1 cellular context compared by ENCODE assay signal in the genomic region with DNA sequence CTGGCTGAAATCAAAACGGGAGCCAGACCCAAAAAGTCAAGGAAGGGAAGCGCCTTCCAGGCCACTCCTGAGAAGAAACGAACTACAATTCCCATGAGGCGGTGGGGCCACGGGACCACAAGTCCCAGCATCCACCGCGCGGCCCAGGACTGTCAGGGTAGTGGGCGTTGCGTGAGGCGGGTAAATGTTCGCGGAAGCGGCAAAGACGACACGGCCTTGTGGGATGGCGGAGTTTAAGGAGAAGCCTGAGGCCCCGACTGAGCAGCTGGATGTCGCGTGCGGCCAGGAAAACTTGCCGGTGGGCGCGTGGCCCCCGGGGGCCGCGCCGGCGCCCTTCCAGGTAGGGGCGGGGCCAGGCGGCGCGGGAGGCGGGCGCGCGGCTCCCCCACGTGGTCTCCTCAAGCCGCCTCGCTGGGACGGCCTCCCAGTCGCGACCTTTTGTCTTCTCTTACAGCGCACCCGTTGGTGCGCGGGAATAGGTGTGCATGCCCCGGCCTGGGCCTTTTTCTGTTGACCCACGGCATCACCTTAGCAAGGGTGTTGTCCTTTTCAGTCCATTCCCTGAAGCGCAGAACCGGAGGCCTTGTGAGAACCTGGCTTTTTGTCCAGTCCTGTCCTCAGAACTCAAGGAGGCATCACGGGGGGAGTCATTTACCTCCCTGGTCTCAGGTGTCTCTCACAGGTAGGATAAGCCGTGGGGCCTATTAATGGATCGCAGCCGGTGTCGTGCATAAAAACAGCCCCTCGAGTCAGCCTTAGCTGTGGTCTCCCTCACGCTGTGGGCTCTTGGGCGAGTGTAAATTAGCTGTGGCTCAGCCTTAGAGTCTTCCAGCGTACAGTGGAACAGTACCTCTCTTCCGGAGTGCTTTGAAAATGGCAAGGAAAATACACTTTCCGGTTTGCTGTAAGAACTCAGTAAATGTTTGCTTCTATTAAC.
TF ChIP-seq lines count a peak whose summit lies in the region.

A gene (plus strand): TSS at position 183 of the 937 bp plus-strand sequence. CDS start 2 bp downstream, at position 185.

TF ChIP-seq in HepG2, 621 proteins besides CTCF, POLR2A, EP300 and RAD21 (continued from another document and continues in another):
- TF ChIP-seq RXRA (CRISPR knock-in tag; IDR thresholded peaks at IDR 0.05) (no peak), REXO4 (CRISPR knock-in tag; IDR thresholded peaks at IDR 0.05; ENCODE audit: borderline replicate concordance) (no peak), ZNF737 (CRISPR knock-in tag; IDR thresholded peaks at IDR 0.05; ENCODE audit: borderline replicate concordance) (no peak), ZNF136 (CRISPR knock-in tag; IDR thresholded peaks at IDR 0.05; ENCODE audit: low read depth) (no peak), CEBPG (CRISPR knock-in tag; IDR thresholded peaks at IDR 0.05) (peak; percentile 49), EHMT2 (IDR thresholded peaks at IDR 0.05; ENCODE audit: borderline replicate concordance, low read depth, low read length) (no peak), CBX1 (IDR thresholded peaks at IDR 0.05; ENCODE audit: low read depth) (no peak), ZFP82 (CRISPR knock-in tag; IDR thresholded peaks at IDR 0.05; ENCODE audit: borderline replicate concordance) (no peak), ZNF552 (CRISPR knock-in tag; IDR thresholded peaks at IDR 0.05; ENCODE audit: borderline replicate concordance) (no peak), MIXL1 (CRISPR knock-in tag; IDR thresholded peaks at IDR 0.05) (no peak; the same call in 1 of the 2 replicates), SSRP1 (CRISPR knock-in tag; IDR thresholded peaks at IDR 0.05) (no peak), MXD4 (CRISPR knock-in tag; IDR thresholded peaks at IDR 0.05) (peak; percentile 85; the same call in 1 of the 2 replicates), ZNF788 (CRISPR knock-in tag; IDR thresholded peaks at IDR 0.05; ENCODE audit: borderline replicate concordance) (peak; percentile 60), ZNF562 (CRISPR knock-in tag; IDR thresholded peaks at IDR 0.05; ENCODE audit: borderline replicate concordance) (no peak), SOX6 (IDR thresholded peaks at IDR 0.05) (no peak), SOX6 (CRISPR knock-in tag; IDR thresholded peaks at IDR 0.05) (peak; percentile 90), ZFP41 (CRISPR knock-in tag; IDR thresholded peaks at IDR 0.05; ENCODE audit: borderline replicate concordance) (no peak), ZSCAN12 (CRISPR knock-in tag; IDR thresholded peaks at IDR 0.05) (no peak), KAT7 (CRISPR knock-in tag; IDR thresholded peaks at IDR 0.05; ENCODE audit: borderline replicate concordance) (0 out of 2 replicates have a peak, but pooled peaks have one; percentile 15), FIP1L1 (IDR thresholded peaks at IDR 0.05; ENCODE audit: borderline replicate concordance, insufficient read depth, low read depth, low read length) (no peak), RBAK (CRISPR knock-in tag; IDR thresholded peaks at IDR 0.05) (peak; percentile 13; the same call in 1 of the 2 replicates)
- TF ChIP-seq, protein P1, sequence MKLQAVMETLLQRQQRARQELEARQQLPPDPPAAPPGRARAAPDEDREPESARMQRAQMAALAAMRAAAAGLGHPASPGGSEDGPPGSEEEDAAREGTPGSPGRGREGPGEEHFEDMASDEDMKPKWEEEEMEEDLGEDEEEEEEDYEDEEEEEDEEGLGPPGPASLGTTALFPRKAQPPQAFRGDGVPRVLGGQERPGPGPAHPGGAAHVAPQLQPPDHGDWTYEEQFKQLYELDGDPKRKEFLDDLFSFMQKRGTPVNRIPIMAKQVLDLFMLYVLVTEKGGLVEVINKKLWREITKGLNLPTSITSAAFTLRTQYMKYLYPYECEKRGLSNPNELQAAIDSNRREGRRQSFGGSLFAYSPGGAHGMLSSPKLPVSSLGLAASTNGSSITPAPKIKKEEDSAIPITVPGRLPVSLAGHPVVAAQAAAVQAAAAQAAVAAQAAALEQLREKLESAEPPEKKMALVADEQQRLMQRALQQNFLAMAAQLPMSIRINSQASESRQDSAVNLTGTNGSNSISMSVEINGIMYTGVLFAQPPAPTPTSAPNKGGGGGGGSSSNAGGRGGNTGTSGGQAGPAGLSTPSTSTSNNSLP (IDR thresholded peaks at IDR 0.05; ENCODE audit: low read depth, low read length) = 0 out of 2 replicates have a peak, but pooled peaks have one; percentile 10
- TF ChIP-seq, protein P2, sequence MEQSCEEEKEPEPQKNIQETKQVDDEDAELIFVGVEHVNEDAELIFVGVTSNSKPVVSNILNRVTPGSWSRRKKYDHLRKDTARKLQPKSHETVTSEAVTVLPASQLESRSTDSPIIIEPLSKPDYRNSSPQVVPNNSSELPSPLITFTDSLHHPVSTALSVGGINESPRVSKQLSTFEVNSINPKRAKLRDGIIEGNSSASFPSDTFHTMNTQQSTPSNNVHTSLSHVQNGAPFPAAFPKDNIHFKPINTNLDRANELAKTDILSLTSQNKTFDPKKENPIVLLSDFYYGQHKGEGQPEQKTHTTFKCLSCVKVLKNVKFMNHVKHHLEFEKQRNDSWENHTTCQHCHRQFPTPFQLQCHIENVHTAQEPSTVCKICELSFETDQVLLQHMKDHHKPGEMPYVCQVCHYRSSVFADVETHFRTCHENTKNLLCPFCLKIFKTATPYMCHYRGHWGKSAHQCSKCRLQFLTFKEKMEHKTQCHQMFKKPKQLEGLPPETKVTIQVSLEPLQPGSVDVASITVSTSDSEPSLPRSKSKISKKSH (CRISPR knock-in tag; IDR thresholded peaks at IDR 0.05; ENCODE audit: borderline replicate concordance) = 0 out of 2 replicates have a peak, but pooled peaks have one; percentile 14
- TF ChIP-seq, protein P3, sequence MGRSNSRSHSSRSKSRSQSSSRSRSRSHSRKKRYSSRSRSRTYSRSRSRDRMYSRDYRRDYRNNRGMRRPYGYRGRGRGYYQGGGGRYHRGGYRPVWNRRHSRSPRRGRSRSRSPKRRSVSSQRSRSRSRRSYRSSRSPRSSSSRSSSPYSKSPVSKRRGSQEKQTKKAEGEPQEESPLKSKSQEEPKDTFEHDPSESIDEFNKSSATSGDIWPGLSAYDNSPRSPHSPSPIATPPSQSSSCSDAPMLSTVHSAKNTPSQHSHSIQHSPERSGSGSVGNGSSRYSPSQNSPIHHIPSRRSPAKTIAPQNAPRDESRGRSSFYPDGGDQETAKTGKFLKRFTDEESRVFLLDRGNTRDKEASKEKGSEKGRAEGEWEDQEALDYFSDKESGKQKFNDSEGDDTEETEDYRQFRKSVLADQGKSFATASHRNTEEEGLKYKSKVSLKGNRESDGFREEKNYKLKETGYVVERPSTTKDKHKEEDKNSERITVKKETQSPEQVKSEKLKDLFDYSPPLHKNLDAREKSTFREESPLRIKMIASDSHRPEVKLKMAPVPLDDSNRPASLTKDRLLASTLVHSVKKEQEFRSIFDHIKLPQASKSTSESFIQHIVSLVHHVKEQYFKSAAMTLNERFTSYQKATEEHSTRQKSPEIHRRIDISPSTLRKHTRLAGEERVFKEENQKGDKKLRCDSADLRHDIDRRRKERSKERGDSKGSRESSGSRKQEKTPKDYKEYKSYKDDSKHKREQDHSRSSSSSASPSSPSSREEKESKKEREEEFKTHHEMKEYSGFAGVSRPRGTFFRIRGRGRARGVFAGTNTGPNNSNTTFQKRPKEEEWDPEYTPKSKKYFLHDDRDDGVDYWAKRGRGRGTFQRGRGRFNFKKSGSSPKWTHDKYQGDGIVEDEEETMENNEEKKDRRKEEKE (IDR thresholded peaks at IDR 0.05) = no peak
- TF ChIP-seq, protein P4, sequence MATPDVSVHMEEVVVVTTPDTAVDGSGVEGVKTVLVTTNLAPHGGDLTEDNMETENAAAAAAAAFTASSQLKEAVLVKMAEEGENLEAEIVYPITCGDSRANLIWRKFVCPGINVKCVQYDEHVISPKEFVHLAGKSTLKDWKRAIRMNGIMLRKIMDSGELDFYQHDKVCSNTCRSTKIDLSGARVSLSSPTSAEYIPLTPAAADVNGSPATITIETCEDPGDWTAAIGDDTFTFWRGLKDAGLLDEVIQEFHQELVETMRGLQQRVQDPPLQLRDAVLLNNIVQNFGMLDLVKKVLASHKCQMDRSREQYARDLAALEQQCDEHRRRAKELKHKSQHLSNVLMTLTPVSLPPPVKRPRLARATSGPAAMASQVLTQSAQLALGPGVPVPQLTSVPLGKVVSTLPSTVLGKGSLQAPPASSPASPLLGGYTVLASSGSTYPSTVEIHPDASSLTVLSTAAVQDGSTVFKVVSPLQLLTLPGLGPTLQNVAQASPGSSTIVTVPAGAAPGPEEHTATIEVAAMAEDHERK (CRISPR knock-in tag; IDR thresholded peaks at IDR 0.05; ENCODE audit: low read depth) = 0 out of 2 replicates have a peak, but pooled peaks have one; percentile 31
- TF ChIP-seq, protein P5, sequence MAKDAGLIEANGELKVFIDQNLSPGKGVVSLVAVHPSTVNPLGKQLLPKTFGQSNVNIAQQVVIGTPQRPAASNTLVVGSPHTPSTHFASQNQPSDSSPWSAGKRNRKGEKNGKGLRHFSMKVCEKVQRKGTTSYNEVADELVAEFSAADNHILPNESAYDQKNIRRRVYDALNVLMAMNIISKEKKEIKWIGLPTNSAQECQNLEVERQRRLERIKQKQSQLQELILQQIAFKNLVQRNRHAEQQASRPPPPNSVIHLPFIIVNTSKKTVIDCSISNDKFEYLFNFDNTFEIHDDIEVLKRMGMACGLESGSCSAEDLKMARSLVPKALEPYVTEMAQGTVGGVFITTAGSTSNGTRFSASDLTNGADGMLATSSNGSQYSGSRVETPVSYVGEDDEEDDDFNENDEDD (CRISPR knock-in tag; IDR thresholded peaks at IDR 0.05; ENCODE audit: borderline replicate concordance) = peak; percentile 86
- TF ChIP-seq, protein P6, sequence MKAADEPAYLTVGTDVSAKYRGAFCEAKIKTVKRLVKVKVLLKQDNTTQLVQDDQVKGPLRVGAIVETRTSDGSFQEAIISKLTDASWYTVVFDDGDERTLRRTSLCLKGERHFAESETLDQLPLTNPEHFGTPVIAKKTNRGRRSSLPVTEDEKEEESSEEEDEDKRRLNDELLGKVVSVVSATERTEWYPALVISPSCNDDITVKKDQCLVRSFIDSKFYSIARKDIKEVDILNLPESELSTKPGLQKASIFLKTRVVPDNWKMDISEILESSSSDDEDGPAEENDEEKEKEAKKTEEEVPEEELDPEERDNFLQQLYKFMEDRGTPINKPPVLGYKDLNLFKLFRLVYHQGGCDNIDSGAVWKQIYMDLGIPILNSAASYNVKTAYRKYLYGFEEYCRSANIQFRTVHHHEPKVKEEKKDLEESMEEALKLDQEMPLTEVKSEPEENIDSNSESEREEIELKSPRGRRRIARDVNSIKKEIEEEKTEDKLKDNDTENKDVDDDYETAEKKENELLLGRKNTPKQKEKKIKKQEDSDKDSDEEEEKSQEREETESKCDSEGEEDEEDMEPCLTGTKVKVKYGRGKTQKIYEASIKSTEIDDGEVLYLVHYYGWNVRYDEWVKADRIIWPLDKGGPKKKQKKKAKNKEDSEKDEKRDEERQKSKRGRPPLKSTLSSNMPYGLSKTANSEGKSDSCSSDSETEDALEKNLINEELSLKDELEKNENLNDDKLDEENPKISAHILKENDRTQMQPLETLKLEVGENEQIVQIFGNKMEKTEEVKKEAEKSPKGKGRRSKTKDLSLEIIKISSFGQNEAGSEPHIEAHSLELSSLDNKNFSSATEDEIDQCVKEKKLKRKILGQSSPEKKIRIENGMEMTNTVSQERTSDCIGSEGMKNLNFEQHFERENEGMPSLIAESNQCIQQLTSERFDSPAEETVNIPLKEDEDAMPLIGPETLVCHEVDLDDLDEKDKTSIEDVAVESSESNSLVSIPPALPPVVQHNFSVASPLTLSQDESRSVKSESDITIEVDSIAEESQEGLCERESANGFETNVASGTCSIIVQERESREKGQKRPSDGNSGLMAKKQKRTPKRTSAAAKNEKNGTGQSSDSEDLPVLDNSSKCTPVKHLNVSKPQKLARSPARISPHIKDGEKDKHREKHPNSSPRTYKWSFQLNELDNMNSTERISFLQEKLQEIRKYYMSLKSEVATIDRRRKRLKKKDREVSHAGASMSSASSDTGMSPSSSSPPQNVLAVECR (CRISPR knock-in tag; IDR thresholded peaks at IDR 0.05; ENCODE audit: borderline replicate concordance) = peak; percentile 72; the same call in 1 of the 2 replicates
- TF ChIP-seq, protein P7, sequence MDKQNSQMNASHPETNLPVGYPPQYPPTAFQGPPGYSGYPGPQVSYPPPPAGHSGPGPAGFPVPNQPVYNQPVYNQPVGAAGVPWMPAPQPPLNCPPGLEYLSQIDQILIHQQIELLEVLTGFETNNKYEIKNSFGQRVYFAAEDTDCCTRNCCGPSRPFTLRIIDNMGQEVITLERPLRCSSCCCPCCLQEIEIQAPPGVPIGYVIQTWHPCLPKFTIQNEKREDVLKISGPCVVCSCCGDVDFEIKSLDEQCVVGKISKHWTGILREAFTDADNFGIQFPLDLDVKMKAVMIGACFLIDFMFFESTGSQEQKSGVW (CRISPR knock-in tag; IDR thresholded peaks at IDR 0.05; ENCODE audit: borderline replicate concordance) = no peak
- TF ChIP-seq, protein P8, sequence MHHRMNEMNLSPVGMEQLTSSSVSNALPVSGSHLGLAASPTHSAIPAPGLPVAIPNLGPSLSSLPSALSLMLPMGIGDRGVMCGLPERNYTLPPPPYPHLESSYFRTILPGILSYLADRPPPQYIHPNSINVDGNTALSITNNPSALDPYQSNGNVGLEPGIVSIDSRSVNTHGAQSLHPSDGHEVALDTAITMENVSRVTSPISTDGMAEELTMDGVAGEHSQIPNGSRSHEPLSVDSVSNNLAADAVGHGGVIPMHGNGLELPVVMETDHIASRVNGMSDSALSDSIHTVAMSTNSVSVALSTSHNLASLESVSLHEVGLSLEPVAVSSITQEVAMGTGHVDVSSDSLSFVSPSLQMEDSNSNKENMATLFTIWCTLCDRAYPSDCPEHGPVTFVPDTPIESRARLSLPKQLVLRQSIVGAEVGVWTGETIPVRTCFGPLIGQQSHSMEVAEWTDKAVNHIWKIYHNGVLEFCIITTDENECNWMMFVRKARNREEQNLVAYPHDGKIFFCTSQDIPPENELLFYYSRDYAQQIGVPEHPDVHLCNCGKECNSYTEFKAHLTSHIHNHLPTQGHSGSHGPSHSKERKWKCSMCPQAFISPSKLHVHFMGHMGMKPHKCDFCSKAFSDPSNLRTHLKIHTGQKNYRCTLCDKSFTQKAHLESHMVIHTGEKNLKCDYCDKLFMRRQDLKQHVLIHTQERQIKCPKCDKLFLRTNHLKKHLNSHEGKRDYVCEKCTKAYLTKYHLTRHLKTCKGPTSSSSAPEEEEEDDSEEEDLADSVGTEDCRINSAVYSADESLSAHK (CRISPR knock-in tag; IDR thresholded peaks at IDR 0.05; ENCODE audit: borderline replicate concordance) = no peak
- TF ChIP-seq, protein P9, sequence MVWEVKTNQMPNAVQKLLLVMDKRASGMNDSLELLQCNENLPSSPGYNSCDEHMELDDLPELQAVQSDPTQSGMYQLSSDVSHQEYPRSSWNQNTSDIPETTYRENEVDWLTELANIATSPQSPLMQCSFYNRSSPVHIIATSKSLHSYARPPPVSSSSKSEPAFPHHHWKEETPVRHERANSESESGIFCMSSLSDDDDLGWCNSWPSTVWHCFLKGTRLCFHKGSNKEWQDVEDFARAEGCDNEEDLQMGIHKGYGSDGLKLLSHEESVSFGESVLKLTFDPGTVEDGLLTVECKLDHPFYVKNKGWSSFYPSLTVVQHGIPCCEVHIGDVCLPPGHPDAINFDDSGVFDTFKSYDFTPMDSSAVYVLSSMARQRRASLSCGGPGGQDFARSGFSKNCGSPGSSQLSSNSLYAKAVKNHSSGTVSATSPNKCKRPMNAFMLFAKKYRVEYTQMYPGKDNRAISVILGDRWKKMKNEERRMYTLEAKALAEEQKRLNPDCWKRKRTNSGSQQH (CRISPR knock-in tag; IDR thresholded peaks at IDR 0.05; ENCODE audit: low read depth) = no peak
- TF ChIP-seq, protein P10, sequence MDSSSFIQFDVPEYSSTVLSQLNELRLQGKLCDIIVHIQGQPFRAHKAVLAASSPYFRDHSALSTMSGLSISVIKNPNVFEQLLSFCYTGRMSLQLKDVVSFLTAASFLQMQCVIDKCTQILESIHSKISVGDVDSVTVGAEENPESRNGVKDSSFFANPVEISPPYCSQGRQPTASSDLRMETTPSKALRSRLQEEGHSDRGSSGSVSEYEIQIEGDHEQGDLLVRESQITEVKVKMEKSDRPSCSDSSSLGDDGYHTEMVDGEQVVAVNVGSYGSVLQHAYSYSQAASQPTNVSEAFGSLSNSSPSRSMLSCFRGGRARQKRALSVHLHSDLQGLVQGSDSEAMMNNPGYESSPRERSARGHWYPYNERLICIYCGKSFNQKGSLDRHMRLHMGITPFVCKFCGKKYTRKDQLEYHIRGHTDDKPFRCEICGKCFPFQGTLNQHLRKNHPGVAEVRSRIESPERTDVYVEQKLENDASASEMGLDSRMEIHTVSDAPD (CRISPR knock-in tag; IDR thresholded peaks at IDR 0.05) = no peak
